ENCODE assay signal across 1 cellular context in the genomic region with DNA sequence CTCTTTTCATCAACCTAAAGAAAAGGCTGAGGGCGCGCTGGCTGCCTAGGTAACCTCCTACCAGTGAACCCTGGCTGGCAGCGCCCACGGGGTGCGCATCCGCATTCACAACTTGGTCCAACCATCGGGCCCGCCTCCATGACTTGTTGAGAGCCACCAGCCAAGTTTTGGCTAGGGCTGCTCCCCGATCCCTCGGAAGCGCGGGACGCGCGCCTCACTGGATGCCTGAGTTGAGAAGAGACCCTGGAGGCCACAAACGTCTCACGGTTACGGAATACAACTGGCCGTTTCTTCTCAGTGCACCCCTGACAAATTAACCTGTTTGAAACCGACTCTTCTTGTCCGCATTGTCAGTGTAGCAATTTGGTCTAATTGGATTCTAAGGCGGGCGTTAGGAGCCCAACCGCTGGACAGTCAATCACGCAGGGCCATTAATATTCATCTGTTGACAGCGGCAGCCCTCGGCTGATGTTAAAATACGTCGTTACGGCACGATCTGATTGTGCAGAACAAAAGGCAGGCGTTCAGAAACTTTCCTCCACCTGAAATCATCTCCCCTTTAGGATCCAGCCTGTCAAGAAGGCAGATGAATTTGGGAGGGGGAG.
TF ChIP-seq lines count a peak whose summit lies in the region.

No MANE protein-coding gene starts in this region.

TF ChIP-seq in H1, 55 proteins besides CTCF, POLR2A, EP300 and RAD21:
- TF ChIP-seq GABPA (IDR thresholded peaks at IDR 0.05; ENCODE audit: borderline replicate concordance, insufficient read depth, low read length) (no peak), TAF7 (optimal IDR thresholded peaks at IDR 0.05; ENCODE audit: borderline replicate concordance, low read depth, low read length) (no peak), EGR1 (IDR thresholded peaks at IDR 0.05; ENCODE audit: borderline replicate concordance, low read depth, low read length) (no peak), KDM4A (IDR thresholded peaks at IDR 0.05; ENCODE audit: low read depth, low read length, severe bottlenecking) (no peak), POU5F1 (IDR thresholded peaks at IDR 0.05; ENCODE audit: low read depth, low read length) (no peak), GTF2F1 (IDR thresholded peaks at IDR 0.05; ENCODE audit: borderline replicate concordance, low read depth, low read length) (no peak), BACH1 (IDR thresholded peaks at IDR 0.05; ENCODE audit: low read length) (no peak), NRF1 (IDR thresholded peaks at IDR 0.05; ENCODE audit: low read depth, low read length) (no peak), BRCA1 (IDR thresholded peaks at IDR 0.05; ENCODE audit: low read depth, low read length) (no peak), SAP30 (IDR thresholded peaks at IDR 0.05; ENCODE audit: insufficient read depth, insufficient replicate concordance, low read length) (no peak), SUZ12 (IDR thresholded peaks at IDR 0.05; ENCODE audit: low read length) (no peak), HDAC2 (IDR thresholded peaks at IDR 0.05; ENCODE audit: borderline replicate concordance in 1 of 2, low read depth in 2 of 2, low read length in 2 of 2) (no peak), ASH2L (IDR thresholded peaks at IDR 0.05; ENCODE audit: low read length) (no peak), CTBP2 (IDR thresholded peaks at IDR 0.05; ENCODE audit: borderline replicate concordance, insufficient read depth, insufficient read length, low read length) (no peak), CHD2 (IDR thresholded peaks at IDR 0.05; ENCODE audit: low read length) (no peak)
- TF ChIP-seq, protein P1, sequence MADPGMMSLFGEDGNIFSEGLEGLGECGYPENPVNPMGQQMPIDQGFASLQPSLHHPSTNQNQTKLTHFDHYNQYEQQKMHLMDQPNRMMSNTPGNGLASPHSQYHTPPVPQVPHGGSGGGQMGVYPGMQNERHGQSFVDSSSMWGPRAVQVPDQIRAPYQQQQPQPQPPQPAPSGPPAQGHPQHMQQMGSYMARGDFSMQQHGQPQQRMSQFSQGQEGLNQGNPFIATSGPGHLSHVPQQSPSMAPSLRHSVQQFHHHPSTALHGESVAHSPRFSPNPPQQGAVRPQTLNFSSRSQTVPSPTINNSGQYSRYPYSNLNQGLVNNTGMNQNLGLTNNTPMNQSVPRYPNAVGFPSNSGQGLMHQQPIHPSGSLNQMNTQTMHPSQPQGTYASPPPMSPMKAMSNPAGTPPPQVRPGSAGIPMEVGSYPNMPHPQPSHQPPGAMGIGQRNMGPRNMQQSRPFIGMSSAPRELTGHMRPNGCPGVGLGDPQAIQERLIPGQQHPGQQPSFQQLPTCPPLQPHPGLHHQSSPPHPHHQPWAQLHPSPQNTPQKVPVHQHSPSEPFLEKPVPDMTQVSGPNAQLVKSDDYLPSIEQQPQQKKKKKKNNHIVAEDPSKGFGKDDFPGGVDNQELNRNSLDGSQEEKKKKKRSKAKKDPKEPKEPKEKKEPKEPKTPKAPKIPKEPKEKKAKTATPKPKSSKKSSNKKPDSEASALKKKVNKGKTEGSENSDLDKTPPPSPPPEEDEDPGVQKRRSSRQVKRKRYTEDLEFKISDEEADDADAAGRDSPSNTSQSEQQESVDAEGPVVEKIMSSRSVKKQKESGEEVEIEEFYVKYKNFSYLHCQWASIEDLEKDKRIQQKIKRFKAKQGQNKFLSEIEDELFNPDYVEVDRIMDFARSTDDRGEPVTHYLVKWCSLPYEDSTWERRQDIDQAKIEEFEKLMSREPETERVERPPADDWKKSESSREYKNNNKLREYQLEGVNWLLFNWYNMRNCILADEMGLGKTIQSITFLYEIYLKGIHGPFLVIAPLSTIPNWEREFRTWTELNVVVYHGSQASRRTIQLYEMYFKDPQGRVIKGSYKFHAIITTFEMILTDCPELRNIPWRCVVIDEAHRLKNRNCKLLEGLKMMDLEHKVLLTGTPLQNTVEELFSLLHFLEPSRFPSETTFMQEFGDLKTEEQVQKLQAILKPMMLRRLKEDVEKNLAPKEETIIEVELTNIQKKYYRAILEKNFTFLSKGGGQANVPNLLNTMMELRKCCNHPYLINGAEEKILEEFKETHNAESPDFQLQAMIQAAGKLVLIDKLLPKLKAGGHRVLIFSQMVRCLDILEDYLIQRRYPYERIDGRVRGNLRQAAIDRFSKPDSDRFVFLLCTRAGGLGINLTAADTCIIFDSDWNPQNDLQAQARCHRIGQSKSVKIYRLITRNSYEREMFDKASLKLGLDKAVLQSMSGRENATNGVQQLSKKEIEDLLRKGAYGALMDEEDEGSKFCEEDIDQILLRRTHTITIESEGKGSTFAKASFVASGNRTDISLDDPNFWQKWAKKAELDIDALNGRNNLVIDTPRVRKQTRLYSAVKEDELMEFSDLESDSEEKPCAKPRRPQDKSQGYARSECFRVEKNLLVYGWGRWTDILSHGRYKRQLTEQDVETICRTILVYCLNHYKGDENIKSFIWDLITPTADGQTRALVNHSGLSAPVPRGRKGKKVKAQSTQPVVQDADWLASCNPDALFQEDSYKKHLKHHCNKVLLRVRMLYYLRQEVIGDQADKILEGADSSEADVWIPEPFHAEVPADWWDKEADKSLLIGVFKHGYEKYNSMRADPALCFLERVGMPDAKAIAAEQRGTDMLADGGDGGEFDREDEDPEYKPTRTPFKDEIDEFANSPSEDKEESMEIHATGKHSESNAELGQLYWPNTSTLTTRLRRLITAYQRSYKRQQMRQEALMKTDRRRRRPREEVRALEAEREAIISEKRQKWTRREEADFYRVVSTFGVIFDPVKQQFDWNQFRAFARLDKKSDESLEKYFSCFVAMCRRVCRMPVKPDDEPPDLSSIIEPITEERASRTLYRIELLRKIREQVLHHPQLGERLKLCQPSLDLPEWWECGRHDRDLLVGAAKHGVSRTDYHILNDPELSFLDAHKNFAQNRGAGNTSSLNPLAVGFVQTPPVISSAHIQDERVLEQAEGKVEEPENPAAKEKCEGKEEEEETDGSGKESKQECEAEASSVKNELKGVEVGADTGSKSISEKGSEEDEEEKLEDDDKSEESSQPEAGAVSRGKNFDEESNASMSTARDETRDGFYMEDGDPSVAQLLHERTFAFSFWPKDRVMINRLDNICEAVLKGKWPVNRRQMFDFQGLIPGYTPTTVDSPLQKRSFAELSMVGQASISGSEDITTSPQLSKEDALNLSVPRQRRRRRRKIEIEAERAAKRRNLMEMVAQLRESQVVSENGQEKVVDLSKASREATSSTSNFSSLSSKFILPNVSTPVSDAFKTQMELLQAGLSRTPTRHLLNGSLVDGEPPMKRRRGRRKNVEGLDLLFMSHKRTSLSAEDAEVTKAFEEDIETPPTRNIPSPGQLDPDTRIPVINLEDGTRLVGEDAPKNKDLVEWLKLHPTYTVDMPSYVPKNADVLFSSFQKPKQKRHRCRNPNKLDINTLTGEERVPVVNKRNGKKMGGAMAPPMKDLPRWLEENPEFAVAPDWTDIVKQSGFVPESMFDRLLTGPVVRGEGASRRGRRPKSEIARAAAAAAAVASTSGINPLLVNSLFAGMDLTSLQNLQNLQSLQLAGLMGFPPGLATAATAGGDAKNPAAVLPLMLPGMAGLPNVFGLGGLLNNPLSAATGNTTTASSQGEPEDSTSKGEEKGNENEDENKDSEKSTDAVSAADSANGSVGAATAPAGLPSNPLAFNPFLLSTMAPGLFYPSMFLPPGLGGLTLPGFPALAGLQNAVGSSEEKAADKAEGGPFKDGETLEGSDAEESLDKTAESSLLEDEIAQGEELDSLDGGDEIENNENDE (IDR thresholded peaks at IDR 0.05; ENCODE audit: insufficient replicate concordance, low read length) = no peak
